In the genomic region with DNA sequence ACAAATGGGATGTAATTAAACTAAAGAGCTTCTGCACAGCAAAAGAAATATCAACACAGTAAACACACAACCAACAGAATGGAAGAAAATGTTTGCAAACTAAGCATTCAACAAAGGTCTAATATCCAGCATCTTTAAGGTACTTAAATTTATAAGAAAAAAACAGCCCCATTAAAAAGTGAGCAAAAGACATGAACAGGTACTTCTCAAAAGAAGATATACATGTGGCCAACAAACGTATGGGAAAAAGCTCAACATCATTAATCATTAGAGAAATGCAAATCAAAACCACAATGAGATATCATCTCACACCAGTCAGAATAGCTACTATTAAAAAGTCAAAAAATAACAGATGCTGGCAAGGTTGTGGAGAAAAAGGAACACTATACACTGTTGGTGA, we compare ENCODE assay signal across 3 cellular contexts. TPM values are rescaled to one million over a fixed set of nuclear protein-coding genes. Genes with fewer than 3 reads are reported as not detected.
"Had no signal": no experiment of that assay in that cellular context is flagged by ENCODE, and none has a peak within 500 bp of the region (broad histone marks: within the 10 kb centered on the region; RNA-seq: fewer than 3 reads in every experiment).

No MANE protein-coding gene starts in this region.

RNA-seq across cellular contexts. Expression of a gene that starts 32.6 kb away (rescaled TPM):
- total RNA-seq: LHCN-M2, MCF 10A, NCI-H460 had no signal
